ENCODE assay signal across 9 cellular contexts in the genomic region with DNA sequence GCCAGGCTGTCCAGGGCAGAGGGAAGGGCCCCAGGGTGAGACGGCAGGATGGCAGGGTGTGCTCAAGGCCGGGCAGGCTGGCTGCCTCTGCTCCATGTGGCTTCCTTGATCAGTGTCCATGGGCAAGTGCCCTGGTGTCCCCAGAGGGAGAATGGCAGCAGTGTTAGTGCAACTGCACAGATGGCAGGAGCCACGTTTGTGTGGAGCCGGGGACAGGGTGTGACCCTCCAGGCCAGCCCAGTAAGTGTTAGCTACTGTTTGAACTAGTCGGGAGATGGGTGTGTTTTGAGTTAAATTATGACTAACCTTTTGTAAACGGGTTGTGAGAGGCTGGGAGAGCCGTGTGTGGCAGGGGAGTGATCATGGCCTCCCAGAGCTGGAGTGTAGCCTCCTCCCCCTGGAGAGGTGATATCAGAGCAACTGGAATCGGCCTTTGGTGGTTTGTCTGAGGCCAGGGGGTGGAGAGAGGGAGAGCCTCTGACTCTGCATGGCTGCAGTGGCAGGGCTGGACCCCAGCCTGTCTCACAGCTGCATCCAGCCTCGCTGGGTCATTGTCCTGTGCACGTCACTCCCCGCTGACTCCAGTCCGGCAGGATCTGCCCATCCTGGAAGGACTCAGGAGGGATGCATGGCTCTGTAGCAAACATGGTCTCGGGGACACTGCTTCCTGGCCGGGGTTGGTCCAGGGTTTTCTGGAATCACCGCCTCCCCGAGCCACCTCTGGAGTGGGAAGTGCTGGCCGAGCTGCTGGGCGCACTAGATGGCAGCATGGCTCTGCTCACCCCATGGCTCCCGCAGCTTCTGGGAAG. TPM values are rescaled to one million over a fixed set of nuclear protein-coding genes. Genes with fewer than 3 reads are reported as not detected.
DNase-seq lines count a peak whose midpoint lies in the region; ATAC-seq and TF ChIP-seq lines count a peak whose summit lies in the region.
"Had no signal": no experiment of that assay in that cellular context is flagged by ENCODE, and none has a peak within 500 bp of the region (broad histone marks: within the 10 kb centered on the region; RNA-seq: fewer than 3 reads in every experiment).

No MANE protein-coding gene starts in this region.

- intact Hi-C loops in left ventricle myocardium inferior (cut with micrococcal nuclease): no loop called here

- DNase-seq in GM04504 (ENCODE audit: low read depth) (peak; percentile 10), amygdala (lab: John Stamatoyannopoulos, UW) (peak in 33 of 56 donors; percentile 5 to 66 (median 31)), left ventricle myocardium inferior (peak; percentile 59), renal cortical epithelial cell (ENCODE audit: low read depth) (peak; percentile 75), coronary artery (ENCODE audit: low spot score) (no peak), NCI-H82 treated with DMSO at 0.1 percent for 48 hours (lab: John Stamatoyannopoulos, UW; ENCODE audit: unreplicated experiment) (no peak)
- DNase-seq: NCI-H1105 treated with DMSO at 0.1 percent for 48 hours had no signal

- no peak for ATAC-seq in HG02763 (IDR thresholded peaks at IDR 0.05; ENCODE audit: unreplicated experiment)
- ATAC-seq in HG03460 (IDR thresholded peaks at IDR 0.05; ENCODE audit: unreplicated experiment): no peak

- peaks cover 22% of the 10 kb centered on the region for H3K36me3 ChIP-seq in left ventricle myocardium inferior

- TF ChIP-seq CTCF in left ventricle myocardium inferior (IDR thresholded peaks at IDR 0.05; ENCODE audit: borderline replicate concordance): peak; percentile 62
- no peak for TF ChIP-seq CTCF in coronary artery (IDR thresholded peaks at IDR 0.05)

- H3K4me3 ChIP-seq in left ventricle myocardium inferior (no peak overlapping the region), coronary artery (no peak overlapping the region)

- peaks cover 17% of the 10 kb centered on the region for H3K4me1 ChIP-seq in left ventricle myocardium inferior

- H3K27me3 ChIP-seq in left ventricle myocardium inferior (ENCODE audit: low read depth): no peaks in the 10 kb centered on the region

- H3K27ac ChIP-seq in left ventricle myocardium inferior (replicated peaks) (peak overlapping the region; percentile 67), coronary artery (peak overlapping the region in 1 of 2 donors; percentile 2)

- H3K9me3 ChIP-seq in left ventricle myocardium inferior (replicated peaks): no peaks in the 10 kb centered on the region

RNA-seq across cellular contexts. Expression of a gene that starts 27.8 kb away (rescaled TPM):
- total RNA-seq in left ventricle myocardium inferior: 11.5 TPM
- total RNA-seq in renal cortical epithelial cell: 43.3 and 61.8 TPM in 2 replicates

Comparison
In these comparisons a context has a peak if more than half of its experiments do, and no peak if none do; other contexts are left out.
1. DNase-seq: peak in GM04504 (single experiment), amygdala (33 of 56), left ventricle myocardium inferior (single experiment) and renal cortical epithelial cell (single experiment); none in coronary artery (single experiment) and NCI-H82 treated with DMSO at 0.1 percent for 48 hours (single experiment).